13 cellular contexts compared by ENCODE assay signal in the genomic region with DNA sequence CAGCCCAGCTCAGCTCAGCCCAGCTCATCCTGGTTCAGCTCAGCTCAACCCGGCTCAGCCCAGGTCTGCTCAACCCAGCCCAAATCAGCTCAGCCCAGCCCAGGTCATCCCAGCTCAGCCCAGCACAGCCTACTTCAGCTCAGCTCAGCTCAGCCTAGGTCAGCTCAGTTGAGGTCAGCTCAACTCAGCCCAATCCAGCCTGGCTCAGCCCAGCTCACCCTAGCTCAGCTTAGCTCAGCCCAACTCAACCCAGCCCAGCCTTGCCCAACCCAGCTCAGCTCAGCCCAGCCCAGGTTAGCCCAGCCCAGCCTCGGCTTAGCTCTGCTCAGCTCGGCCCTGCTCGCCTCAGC.
A peak's percentile ranks its signal among the peaks of the same experiment; 100 is the strongest.
DNase-seq lines count a peak whose midpoint lies in the region; ATAC-seq and TF ChIP-seq lines count a peak whose summit lies in the region.
"Had no signal": no experiment of that assay in that cellular context is flagged by ENCODE, and none has a peak within 500 bp of the region (broad histone marks: within the 10 kb centered on the region; RNA-seq: fewer than 3 reads in every experiment).

No MANE protein-coding gene starts in this region.

- in situ Hi-C loops in GM13976 (cut with MboI; ENCODE audit: low sequenced_read_pairs, unreplicated experiment), result no loop called here

- H3K4me3 ChIP-seq in CD4-positive, alpha-beta memory T cell (ENCODE audit: low read length in 2 of 2), result no peak overlapping the region
- H3K4me3 ChIP-seq: psoas muscle had no signal

- intact Hi-C loops in CD4-positive, alpha-beta memory T cell (cut with micrococcal nuclease), result no loop called here

- peak in 1 of 5 donors; percentile 13 for DNase-seq in CD4-positive, alpha-beta memory T cell
- DNase-seq in GM13976 (ENCODE audit: low spot score) (peak; percentile 0), naive B cell (no peak), HuH-7 (ENCODE audit: low spot score) (no peak), NCI-H1694 (lab: John Stamatoyannopoulos, UW) (no peak)
- DNase-seq in activated T-cell treated with anti-CD3 and anti-CD28 coated beads, Interleukin-2, amount 50 U/mL, for 24 hours, result peak; percentile 46
- no peak for DNase-seq in stimulated activated naive CD4-positive, alpha-beta T cell treated with Interleukin-2 at 50 U/mL for 16 hours (lab: John Stamatoyannopoulos, UW)
- DNase-seq: NCI-H69; stimulated activated CD4-positive, alpha-beta T cell treated with anti-CD3 and anti-CD28 coated beads, Interleukin-2, amount 100 ng/mL, for 48 hours had no signal

- POLR2A ChIA-PET in CD4-positive, alpha-beta memory T cell (lab: Charles Lee; ENCODE audit: partially characterized antibody), result no interaction called here

- H3K4me1 ChIP-seq in CD4-positive, alpha-beta memory T cell (ENCODE audit: insufficient read depth, low read length), result peaks cover 76% of the 10 kb centered on the region
- H3K4me1 ChIP-seq: Caco-2, psoas muscle had no signal

- CTCF ChIA-PET in CD4-positive, alpha-beta memory T cell (lab: Charles Lee; ENCODE audit: partially characterized antibody), result no interaction called here

- ATAC-seq in naive B cell (ENCODE audit: low read depth in 2 of 2) (no peak), HG03342 (IDR thresholded peaks at IDR 0.05; ENCODE audit: unreplicated experiment) (no peak)
- ATAC-seq: psoas muscle had no signal

- no peaks in the 10 kb centered on the region for H3K36me3 Mint-ChIP-seq in CD4-positive, alpha-beta memory T cell
- H3K36me3 Mint-ChIP-seq in activated T-cell treated with anti-CD3 and anti-CD28 coated beads, Interleukin-2, amount 50 U/mL, for 24 hours (ENCODE audit: low read depth), result peaks cover 9% of the 10 kb centered on the region
- H3K36me3 Mint-ChIP-seq in naive B cell, result peaks cover 23 to 26% of the 10 kb centered on the region in 2 donors

- no peaks in the 10 kb centered on the region for H3K27me3 ChIP-seq in CD4-positive, alpha-beta memory T cell (ENCODE audit: insufficient read depth, low read length)

- H3K4me3 Mint-ChIP-seq in CD4-positive, alpha-beta memory T cell, result peak overlapping the region in 5 of 8 donors; percentile 5 to 64 (median 59)
- peak overlapping the region; percentile 72 for H3K4me3 Mint-ChIP-seq in activated T-cell treated with anti-CD3 and anti-CD28 coated beads, Interleukin-2, amount 50 U/mL, for 24 hours
- peak overlapping the region; percentile 96 to 100 (median 99) for H3K4me3 Mint-ChIP-seq in naive B cell
- H3K4me3 Mint-ChIP-seq: mesothelial cell of epicardium had no signal

- H3K27ac ChIP-seq in CD4-positive, alpha-beta memory T cell (ENCODE audit: low read depth, low read length), result peak overlapping the region; percentile 24
- H3K27ac ChIP-seq: psoas muscle had no signal

- H3K9me3 ChIP-seq in CD4-positive, alpha-beta memory T cell (ENCODE audit: control insufficient read depth in 1 of 2, low read length in 2 of 2), result no peaks in the 10 kb centered on the region
- H3K9me3 ChIP-seq: Caco-2, psoas muscle had no signal

- no peaks in the 10 kb centered on the region for H3K27me3 Mint-ChIP-seq in CD4-positive, alpha-beta memory T cell
- H3K27me3 Mint-ChIP-seq in activated T-cell treated with anti-CD3 and anti-CD28 coated beads, Interleukin-2, amount 50 U/mL, for 24 hours, result peaks cover 7% of the 10 kb centered on the region
- no peaks in the 10 kb centered on the region for H3K27me3 Mint-ChIP-seq in naive B cell

- no peaks in the 10 kb centered on the region for H3K36me3 ChIP-seq in CD4-positive, alpha-beta memory T cell (ENCODE audit: insufficient read depth, low read length)

- peaks cover 0 to 3% (median 0%) of the 10 kb centered on the region in 8 donors for H3K9me3 Mint-ChIP-seq in CD4-positive, alpha-beta memory T cell
- no peaks in the 10 kb centered on the region for H3K9me3 Mint-ChIP-seq in activated T-cell treated with anti-CD3 and anti-CD28 coated beads, Interleukin-2, amount 50 U/mL, for 24 hours
- H3K9me3 Mint-ChIP-seq in naive B cell, result peaks cover 0 to 16% (median 4%) of the 10 kb centered on the region in 7 donors

- peak overlapping the region in 4 of 7 donors; percentile 37 to 90 (median 71) for H3K27ac Mint-ChIP-seq in CD4-positive, alpha-beta memory T cell
- H3K27ac Mint-ChIP-seq in activated T-cell treated with anti-CD3 and anti-CD28 coated beads, Interleukin-2, amount 50 U/mL, for 24 hours, result peak overlapping the region; percentile 80
- H3K27ac Mint-ChIP-seq in naive B cell, result peak overlapping the region; percentile 85 to 98 (median 93)
- H3K27ac Mint-ChIP-seq: mesothelial cell of epicardium had no signal

- no peak for TF ChIP-seq CTCF in GM13976 (IDR thresholded peaks at IDR 0.05; ENCODE audit: borderline replicate concordance, control extremely low read depth, extremely low read depth, insufficient read depth, missing control alignments)

- H3K4me1 Mint-ChIP-seq in CD4-positive, alpha-beta memory T cell, result peaks cover 15 to 69% (median 40%) of the 10 kb centered on the region in 4 donors
- peaks cover 58% of the 10 kb centered on the region for H3K4me1 Mint-ChIP-seq in activated T-cell treated with anti-CD3 and anti-CD28 coated beads, Interleukin-2, amount 50 U/mL, for 24 hours (ENCODE audit: low read depth)
- peaks cover 17 to 30% (median 28%) of the 10 kb centered on the region in 3 donors for H3K4me1 Mint-ChIP-seq in naive B cell
- H3K4me1 Mint-ChIP-seq: mesothelial cell of epicardium had no signal

Comparison
In these comparisons a context has a peak if more than half of its experiments do, and no peak if none do; other contexts are left out.
1. DNase-seq: peak in GM13976 (single experiment) and activated T-cell treated with anti-CD3 and anti-CD28 coated beads, Interleukin-2, amount 50 U/mL, for 24 hours (single experiment); none in naive B cell (single experiment), HuH-7 (single experiment), NCI-H1694 (single experiment) and stimulated activated naive CD4-positive, alpha-beta T cell treated with Interleukin-2 at 50 U/mL for 16 hours (single experiment).
2. Peak in every context shown above with its lines, with median percentiles within 50 percentile points of each other: H3K27ac Mint-ChIP-seq and H3K4me3 Mint-ChIP-seq.